21 cellular contexts compared by ENCODE assay signal in the genomic region with DNA sequence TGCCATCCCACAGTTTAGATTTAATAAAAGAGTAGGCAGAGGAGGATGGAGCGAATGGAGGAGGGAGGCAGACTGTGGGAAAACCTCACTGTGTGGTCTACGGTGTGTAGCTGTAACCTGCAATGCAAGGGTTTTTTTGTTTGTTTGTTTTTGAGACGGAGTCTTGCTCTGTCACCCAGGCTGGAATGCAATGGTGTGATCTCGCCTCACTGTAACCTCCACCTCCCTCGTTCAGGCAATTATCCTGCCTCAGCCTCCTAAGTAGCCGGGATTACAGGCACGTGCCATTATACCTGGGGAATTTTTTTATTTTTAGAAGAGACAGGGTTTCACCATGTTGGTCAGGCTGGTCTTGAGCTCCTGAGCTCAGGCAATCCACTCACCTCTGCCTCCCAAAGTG.
"Had no signal": no experiment of that assay in that cellular context is flagged by ENCODE, and none has a peak within 500 bp of the region (broad histone marks: within the 10 kb centered on the region; RNA-seq: fewer than 3 reads in every experiment).

No MANE protein-coding gene starts in this region.

- H3K9ac ChIP-seq: KMS-11 had no signal

- DNase-seq: IMR-90, Kasumi-1, MM.1S, NCI-H1092 treated with DMSO at 0.1 percent for 48 hours, NCI-H1436, NCI-H187, NCI-H2029, NCI-H2081 treated with DMSO at 0.1 percent for 48 hours, NCI-H2171, NCI-H226, NCI-H446, NCI-H510A, NCI-H524 treated with DMSO at 0.1 percent for 48 hours, NCI-H69, NCI-H774, PC-3, SHP77 had no signal

- H3K27ac ChIP-seq: KMS-11, RWPE1 had no signal

- ATAC-seq: Panc1, PC-3, SK-N-SH treated with all-trans-retinoic acid at 6 μM for 48 hours had no signal

- H3K4me2 ChIP-seq: KMS-11 had no signal
